ENCODE assay signal across 2 cellular contexts in the genomic region with DNA sequence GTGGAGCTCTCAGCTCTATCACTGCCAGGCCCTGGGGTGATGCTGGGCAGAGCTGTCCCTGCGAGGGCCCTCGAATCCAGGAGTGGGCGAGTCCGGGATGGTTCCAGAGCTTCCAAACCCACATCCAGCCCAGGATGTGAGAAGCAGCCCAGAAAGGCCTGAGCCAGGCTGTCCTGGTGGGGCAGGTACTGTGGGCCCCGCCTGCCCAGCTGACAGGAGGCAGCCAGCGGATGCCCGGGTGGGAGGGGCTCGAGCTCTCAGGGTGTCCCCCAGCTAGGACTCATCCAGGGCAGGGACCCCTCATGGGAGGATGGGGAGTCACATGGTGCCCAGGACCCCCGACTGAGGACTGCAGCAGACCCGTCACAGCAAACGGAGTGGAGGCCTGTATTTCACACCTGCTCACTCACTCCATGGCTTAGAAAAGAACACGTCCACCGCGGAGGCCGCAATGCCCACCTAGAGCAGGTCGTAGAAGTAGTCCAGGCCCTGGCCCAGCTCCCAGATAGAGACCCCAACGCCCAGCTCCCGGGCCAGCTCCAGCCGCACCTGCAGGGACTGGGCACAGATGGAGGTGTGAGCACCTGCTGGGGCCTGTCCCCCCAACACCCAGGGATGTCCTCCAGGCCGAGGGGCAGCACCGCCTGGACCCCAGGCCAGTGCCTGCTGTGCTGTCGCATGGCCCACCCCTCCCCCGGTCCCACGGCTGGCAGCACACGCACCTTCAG.
A peak's percentile ranks its signal among the peaks of the same experiment; 100 is the strongest.
TF ChIP-seq lines count a peak whose summit lies in the region.

No MANE protein-coding gene starts in this region.

TF ChIP-seq in HEK293, 187 proteins besides CTCF, POLR2A, EP300 and RAD21:
- TF ChIP-seq ZNF311 (tag by site-specific recombination; IDR thresholded peaks at IDR 0.05; ENCODE audit: borderline replicate concordance): no peak
- TF ChIP-seq, protein P1, sequence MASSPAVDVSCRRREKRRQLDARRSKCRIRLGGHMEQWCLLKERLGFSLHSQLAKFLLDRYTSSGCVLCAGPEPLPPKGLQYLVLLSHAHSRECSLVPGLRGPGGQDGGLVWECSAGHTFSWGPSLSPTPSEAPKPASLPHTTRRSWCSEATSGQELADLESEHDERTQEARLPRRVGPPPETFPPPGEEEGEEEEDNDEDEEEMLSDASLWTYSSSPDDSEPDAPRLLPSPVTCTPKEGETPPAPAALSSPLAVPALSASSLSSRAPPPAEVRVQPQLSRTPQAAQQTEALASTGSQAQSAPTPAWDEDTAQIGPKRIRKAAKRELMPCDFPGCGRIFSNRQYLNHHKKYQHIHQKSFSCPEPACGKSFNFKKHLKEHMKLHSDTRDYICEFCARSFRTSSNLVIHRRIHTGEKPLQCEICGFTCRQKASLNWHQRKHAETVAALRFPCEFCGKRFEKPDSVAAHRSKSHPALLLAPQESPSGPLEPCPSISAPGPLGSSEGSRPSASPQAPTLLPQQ (tag by site-specific recombination; IDR thresholded peaks at IDR 0.05): peak; percentile 76; the same call in 1 of the 2 replicates

TF ChIP-seq in K562, 482 proteins besides CTCF, POLR2A, EP300 and RAD21:
- TF ChIP-seq SMAD3 (CRISPR knock-in tag; conservative IDR thresholded peaks at IDR 0.05): no peak
- TF ChIP-seq ZNF134 (CRISPR knock-in tag; conservative IDR thresholded peaks at IDR 0.05): no peak
- TF ChIP-seq TRIM25 (IDR thresholded peaks at IDR 0.05; ENCODE audit: borderline replicate concordance): no peak
- TF ChIP-seq, protein P2, sequence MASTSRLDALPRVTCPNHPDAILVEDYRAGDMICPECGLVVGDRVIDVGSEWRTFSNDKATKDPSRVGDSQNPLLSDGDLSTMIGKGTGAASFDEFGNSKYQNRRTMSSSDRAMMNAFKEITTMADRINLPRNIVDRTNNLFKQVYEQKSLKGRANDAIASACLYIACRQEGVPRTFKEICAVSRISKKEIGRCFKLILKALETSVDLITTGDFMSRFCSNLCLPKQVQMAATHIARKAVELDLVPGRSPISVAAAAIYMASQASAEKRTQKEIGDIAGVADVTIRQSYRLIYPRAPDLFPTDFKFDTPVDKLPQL (IDR thresholded peaks at IDR 0.05; ENCODE audit: extremely low read depth, insufficient read length): no peak
- TF ChIP-seq ZBTB8A (IDR thresholded peaks at IDR 0.05; ENCODE audit: partially characterized antibody): no peak
- no peak for TF ChIP-seq TAL1 (IDR thresholded peaks at IDR 0.05)
- no peak for TF ChIP-seq PCBP2 (IDR thresholded peaks at IDR 0.05; ENCODE audit: low read depth, low read length, poor library complexity, severe bottlenecking)
- TF ChIP-seq IFI16 (CRISPR knock-in tag; IDR thresholded peaks at IDR 0.05): no peak
- TF ChIP-seq RBM15 (IDR thresholded peaks at IDR 0.05; ENCODE audit: insufficient read depth, low read length): no peak
- TF ChIP-seq, protein P3, sequence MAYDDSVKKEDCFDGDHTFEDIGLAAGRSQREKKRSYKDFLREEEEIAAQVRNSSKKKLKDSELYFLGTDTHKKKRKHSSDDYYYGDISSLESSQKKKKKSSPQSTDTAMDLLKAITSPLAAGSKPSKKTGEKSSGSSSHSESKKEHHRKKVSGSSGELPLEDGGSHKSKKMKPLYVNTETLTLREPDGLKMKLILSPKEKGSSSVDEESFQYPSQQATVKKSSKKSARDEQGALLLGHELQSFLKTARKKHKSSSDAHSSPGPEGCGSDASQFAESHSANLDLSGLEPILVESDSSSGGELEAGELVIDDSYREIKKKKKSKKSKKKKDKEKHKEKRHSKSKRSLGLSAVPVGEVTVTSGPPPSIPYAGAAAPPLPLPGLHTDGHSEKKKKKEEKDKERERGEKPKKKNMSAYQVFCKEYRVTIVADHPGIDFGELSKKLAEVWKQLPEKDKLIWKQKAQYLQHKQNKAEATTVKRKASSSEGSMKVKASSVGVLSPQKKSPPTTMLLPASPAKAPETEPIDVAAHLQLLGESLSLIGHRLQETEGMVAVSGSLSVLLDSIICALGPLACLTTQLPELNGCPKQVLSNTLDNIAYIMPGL (CRISPR knock-in tag; IDR thresholded peaks at IDR 0.05): no peak
- no peak for TF ChIP-seq MCM7 (IDR thresholded peaks at IDR 0.05)
- no peak for TF ChIP-seq NCOA2 (IDR thresholded peaks at IDR 0.05; ENCODE audit: partially characterized antibody in 2 of 2)
- peak; percentile 38; the same call in 1 of the 2 replicates for TF ChIP-seq POLR2G (IDR thresholded peaks at IDR 0.05; ENCODE audit: low read depth, low read length)
- TF ChIP-seq ARID1B (IDR thresholded peaks at IDR 0.05): no peak
- no peak for TF ChIP-seq AFF4 (CRISPR knock-in tag; IDR thresholded peaks at IDR 0.05)
- TF ChIP-seq MED1 (CRISPR knock-in tag; IDR thresholded peaks at IDR 0.05; ENCODE audit: borderline replicate concordance): no peak
- no peak for TF ChIP-seq ELF4 (CRISPR knock-in tag; IDR thresholded peaks at IDR 0.05)
- TF ChIP-seq RBM22 (IDR thresholded peaks at IDR 0.05; ENCODE audit: low read depth, low read length, poor library complexity, severe bottlenecking): peak; percentile 41
